8 cellular contexts compared by ENCODE assay signal in genomic region chr7:85750454-85750949, GRCh38.
DNase-seq lines count a peak whose midpoint lies in the region; ATAC-seq, FAIRE-seq and TF ChIP-seq lines count a peak whose summit lies in the region.

No MANE protein-coding gene starts in this region.

- CTCF ChIA-PET in endothelial cell of umbilical vein (lab: Charles Lee): interaction anchor here (0.8 to 2.9 kb wide), 7 partner anchors 16 to 720 kb away, joined by 3 to 30 read pairs (median 8); partner anchors contain the start of gene SEMA3D

- no peaks in the 10 kb centered on the region for H3K9me3 Mint-ChIP-seq in activated CD4-positive, alpha-beta T cell treated with anti-CD3 and anti-CD28 coated beads, Interleukin-2, amount 10 ng/mL, durations not matched to agents 24 days and 14 days

- TF ChIP-seq POLR2A in endothelial cell of umbilical vein (IDR thresholded peaks at IDR 0.05; ENCODE audit: low read depth, low read length) (no peak), prostate gland (IDR thresholded peaks at IDR 0.05) (no peak)

- H3K27ac Mint-ChIP-seq in activated CD4-positive, alpha-beta T cell treated with anti-CD3 and anti-CD28 coated beads, Interleukin-2, amount 10 ng/mL, durations not matched to agents 24 days and 14 days: no peak overlapping the region

- H3K9me3 ChIP-seq in OCI-LY3 (ENCODE audit: insufficient read depth, low read length) (peaks cover 12% of the 10 kb centered on the region; the same call in 1 of the 2 replicates), endothelial cell of umbilical vein (replicated peaks; ENCODE audit: control insufficient read depth, insufficient read depth, low read length) (no peaks in the 10 kb centered on the region), prostate gland (no peaks in the 10 kb centered on the region)

- H4K20me1 ChIP-seq in OCI-LY3 (ENCODE audit: insufficient read depth, low read length) (no peaks in the 10 kb centered on the region), endothelial cell of umbilical vein (replicated peaks; ENCODE audit: control insufficient read depth, extremely low read depth, insufficient read depth, low read length) (no peaks in the 10 kb centered on the region)

- POLR2A ChIA-PET in endothelial cell of umbilical vein (lab: Charles Lee): no interaction called here

- FAIRE-seq in endothelial cell of umbilical vein (lab: Jason Lieb, UNC): peak; percentile 79

- H3K4me3 ChIP-seq in OCI-LY3 (ENCODE audit: low read length) (peak overlapping the region; percentile 19; the same call in 1 of the 2 replicates), endothelial cell of umbilical vein (replicated peaks in 1 of 3; ENCODE audit: insufficient read depth in 1 of 3, low read depth in 1 of 3, low read length in 3 of 3) (no peak overlapping the region), prostate gland (no peak overlapping the region)

- no peaks in the 10 kb centered on the region for H3K79me2 ChIP-seq in OCI-LY3 (ENCODE audit: low read length)
- H3K79me2 ChIP-seq in endothelial cell of umbilical vein (ENCODE audit: control insufficient read depth, insufficient read depth, low read length): no peaks in the 10 kb centered on the region

- H3K4me1 ChIP-seq in OCI-LY3 (ENCODE audit: low read length) (peaks cover 9% of the 10 kb centered on the region), endothelial cell of umbilical vein (ENCODE audit: control insufficient read depth, extremely low read depth, insufficient read depth, low read length) (no peaks in the 10 kb centered on the region), prostate gland (replicated peaks) (no peaks in the 10 kb centered on the region)

- dilution Hi-C loops in endothelial cell of umbilical vein (cut with MboI; ENCODE audit: extremely low pct_ligation_motif_present, low sequenced_read_pairs): no loop called here

- H3K27ac ChIP-seq in OCI-LY3 (ENCODE audit: low read length) (no peak overlapping the region), endothelial cell of umbilical vein (ENCODE audit: insufficient read depth, low read depth, low read length) (no peak overlapping the region), prostate gland (no peak overlapping the region)

- peak; percentile 72 for DNase-seq in activated CD4-positive, alpha-beta T cell treated with anti-CD3 and anti-CD28 coated beads, Interleukin-2, amount 10 ng/mL, durations not matched to agents 24 days and 14 days
- DNase-seq in activated CD4-positive, alpha-beta T cell treated with anti-CD3 and anti-CD28 coated beads for 1 hour: no peak
- peak; percentile 44 for DNase-seq in endothelial cell of umbilical vein (ENCODE audit: low read depth, low spot score)
- DNase-seq in omental fat pad (ENCODE audit: low spot score): no peak
- DNase-seq in prostate gland (ENCODE audit: low spot score): no peak

- H2AFZ ChIP-seq in OCI-LY3 (ENCODE audit: low read depth, low read length): peak overlapping the region; percentile 90
- H2AFZ ChIP-seq in endothelial cell of umbilical vein (ENCODE audit: low read depth, low read length): no peak overlapping the region

- H3K36me3 ChIP-seq in OCI-LY3 (replicated peaks; ENCODE audit: low read depth, low read length): no peaks in the 10 kb centered on the region
- no peaks in the 10 kb centered on the region for H3K36me3 ChIP-seq in endothelial cell of umbilical vein (ENCODE audit: control insufficient read depth in 2 of 2, extremely low read depth in 1 of 2, insufficient read depth in 2 of 2, low read length in 2 of 2)
- no peaks in the 10 kb centered on the region for H3K36me3 ChIP-seq in prostate gland

- H3K4me1 Mint-ChIP-seq in activated CD4-positive, alpha-beta T cell treated with anti-CD3 and anti-CD28 coated beads, Interleukin-2, amount 10 ng/mL, durations not matched to agents 24 days and 14 days: no peaks in the 10 kb centered on the region

- H3K4me2 ChIP-seq in OCI-LY3 (ENCODE audit: low read length): peak overlapping the region; percentile 62
- H3K4me2 ChIP-seq in endothelial cell of umbilical vein (ENCODE audit: insufficient read depth, low read length): no peak overlapping the region

- 57% methylated on average over 14 of the region's 14 CpGs for WGBS in prostate gland

- H3K4me3 Mint-ChIP-seq in activated CD4-positive, alpha-beta T cell treated with anti-CD3 and anti-CD28 coated beads, Interleukin-2, amount 10 ng/mL, durations not matched to agents 24 days and 14 days: no peak overlapping the region

- peak; percentile 83 for TF ChIP-seq CTCF in OCI-LY3 (IDR thresholded peaks at IDR 0.05; ENCODE audit: low read depth, low read length)
- TF ChIP-seq CTCF in endothelial cell of umbilical vein (IDR thresholded peaks at IDR 0.05; ENCODE audit: extremely low read depth in 1 of 2, insufficient read depth in 1 of 2, low read depth in 1 of 2, low read length in 2 of 2): peak; percentile 74 to 79
- TF ChIP-seq CTCF in omental fat pad (IDR thresholded peaks at IDR 0.05): no peak
- TF ChIP-seq CTCF in prostate gland (IDR thresholded peaks at IDR 0.05): peak in 1 of 4 experiments; percentile 21

- H3K27me3 ChIP-seq in OCI-LY3 (ENCODE audit: low read depth, low read length): no peaks in the 10 kb centered on the region
- H3K27me3 ChIP-seq in endothelial cell of umbilical vein (ENCODE audit: control insufficient read depth in 2 of 2, insufficient read depth in 2 of 2, low read length in 2 of 2): peaks cover 2 to 5% of the 10 kb centered on the region in 2 experiments
- H3K27me3 ChIP-seq in prostate gland (replicated peaks; ENCODE audit: insufficient read depth): no peaks in the 10 kb centered on the region

- peak; percentile 92 for ATAC-seq in GM19463 (IDR thresholded peaks at IDR 0.05; ENCODE audit: unreplicated experiment)
- peak; percentile 98 for ATAC-seq in HG03342 (IDR thresholded peaks at IDR 0.05; ENCODE audit: unreplicated experiment)
- peak; percentile 14 for ATAC-seq in omental fat pad (ENCODE audit: low FRiP score)

- H3K9ac ChIP-seq in OCI-LY3 (ENCODE audit: low read length) (no peak overlapping the region), endothelial cell of umbilical vein (replicated peaks; ENCODE audit: extremely low read depth, insufficient read depth, low read length) (no peak overlapping the region)

- BruUV-seq in endothelial cell of umbilical vein (replicated peaks; lab: Mats Ljungman, UMichigan): no TSS peak

- H3K9me1 ChIP-seq in endothelial cell of umbilical vein (replicated peaks; ENCODE audit: control insufficient read depth, extremely low read depth, insufficient read depth, low read length): no peaks in the 10 kb centered on the region

- intact Hi-C loops in activated CD4-positive, alpha-beta T cell treated with anti-CD3 and anti-CD28 coated beads, Interleukin-2, amount 10 ng/mL, durations not matched to agents 24 days and 14 days (cut with micrococcal nuclease): no loop called here
- intact Hi-C loops in endothelial cell of umbilical vein (cut with micrococcal nuclease): loop anchor here (1.0 to 5.0 kb wide), 5 partner anchors 196 to 719 kb away; partner anchors contain the start of gene SEMA3D
- intact Hi-C loops in prostate gland (cut with DNase I): no loop called here

- H3K36me3 Mint-ChIP-seq in activated CD4-positive, alpha-beta T cell treated with anti-CD3 and anti-CD28 coated beads, Interleukin-2, amount 10 ng/mL, durations not matched to agents 24 days and 14 days (ENCODE audit: low read depth): no peaks in the 10 kb centered on the region

- no peaks in the 10 kb centered on the region for H3K27me3 Mint-ChIP-seq in activated CD4-positive, alpha-beta T cell treated with anti-CD3 and anti-CD28 coated beads, Interleukin-2, amount 10 ng/mL, durations not matched to agents 24 days and 14 days

TF ChIP-seq in endothelial cell of umbilical vein, 7 proteins besides CTCF, POLR2A, EP300 and RAD21:
- TF ChIP-seq MYC (IDR thresholded peaks at IDR 0.05; ENCODE audit: low read depth, low read length): no peak
- TF ChIP-seq, protein P1, sequence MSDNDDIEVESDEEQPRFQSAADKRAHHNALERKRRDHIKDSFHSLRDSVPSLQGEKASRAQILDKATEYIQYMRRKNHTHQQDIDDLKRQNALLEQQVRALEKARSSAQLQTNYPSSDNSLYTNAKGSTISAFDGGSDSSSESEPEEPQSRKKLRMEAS (IDR thresholded peaks at IDR 0.05; ENCODE audit: insufficient read depth, insufficient read length): no peak
- TF ChIP-seq JUN (IDR thresholded peaks at IDR 0.05; ENCODE audit: borderline replicate concordance, insufficient read depth, insufficient read length, low read depth): no peak
- no peak for TF ChIP-seq GATA2 (IDR thresholded peaks at IDR 0.05; ENCODE audit: insufficient read depth, insufficient read length, low read depth, low read length)
- no peak for TF ChIP-seq FOS (IDR thresholded peaks at IDR 0.05; ENCODE audit: borderline replicate concordance, insufficient read depth, low read length)

Comparison
In these comparisons a context has a peak if more than half of its experiments do, and no peak if none do; other contexts are left out.
1. DNase-seq: peak in activated CD4-positive, alpha-beta T cell treated with anti-CD3 and anti-CD28 coated beads, Interleukin-2, amount 10 ng/mL, durations not matched to agents 24 days and 14 days (single experiment) and endothelial cell of umbilical vein (single experiment); none in activated CD4-positive, alpha-beta T cell treated with anti-CD3 and anti-CD28 coated beads for 1 hour (single experiment), omental fat pad (single experiment) and prostate gland (single experiment).
2. ATAC-seq: peak in every context shown above with its lines; median percentile 98 in HG03342; 92 in GM19463; 14 in omental fat pad.
3. CTCF ChIP-seq: peak in OCI-LY3 (single experiment) and endothelial cell of umbilical vein (2 of 2); none in omental fat pad (0 of 3).